In genomic region chr7:112050205-112050881, GRCh38 we compare ENCODE assay signal across 25 cellular contexts.
DNase-seq lines count a peak whose midpoint lies in the region; ATAC-seq, FAIRE-seq and TF ChIP-seq lines count a peak whose summit lies in the region.
"Had no signal": no experiment of that assay in that cellular context is flagged by ENCODE, and none has a peak within 500 bp of the region (broad histone marks: within the 10 kb centered on the region; RNA-seq: fewer than 3 reads in every experiment).

No MANE protein-coding gene starts in this region.

- TF ChIP-seq EP300 in A549 (IDR thresholded peaks at IDR 0.05): no peak

- H3K27me3 Mint-ChIP-seq in progenitor cell of endocrine pancreas: no peaks in the 10 kb centered on the region

- H3K36me3 Mint-ChIP-seq in progenitor cell of endocrine pancreas (ENCODE audit: insufficient read depth): peaks cover 9% of the 10 kb centered on the region

- TF ChIP-seq CTCF in A549 (IDR thresholded peaks at IDR 0.05) (no peak), progenitor cell of endocrine pancreas (IDR thresholded peaks at IDR 0.05; ENCODE audit: unreplicated experiment) (no peak)

- ATAC-seq in A549 (no peak), left lobe of liver (peak; percentile 69), HG03097 (IDR thresholded peaks at IDR 0.05; ENCODE audit: low FRiP score, unreplicated experiment) (no peak)

- H3K4me1 ChIP-seq in A549: peaks cover 52% of the 10 kb centered on the region
- H3K4me1 ChIP-seq: BE2C, SJCRH30 had no signal

- peak overlapping the region in 1 of 2 experiments; percentile 16; a peak in 1 of 6 replicates for H3K27ac ChIP-seq in A549
- H3K27ac ChIP-seq: GM23248, HL-60, RWPE1, SJCRH30 had no signal

- DNase-seq in A549 (ENCODE audit: low read depth in 1 of 2, low spot score in 1 of 2) (no peak), NCI-H69 (lab: John Stamatoyannopoulos, UW) (peak; percentile 45), left lobe of liver (ENCODE audit: low spot score) (no peak), progenitor cell of endocrine pancreas (ENCODE audit: low spot score, unreplicated experiment) (no peak), posterior cingulate gyrus (no peak), head of caudate nucleus (no peak)
- DNase-seq: BE2C; DMS79 treated with DMSO at 0.1 percent for 48 hours; GM23248; H9; KBM-7; MM.1S; NCI-H1048; NCI-H1417 treated with DMSO at 0.1 percent for 48 hours; NCI-H187 treated with DMSO at 0.1 percent for 48 hours; NCI-H2107; NCI-H226; NCI-H510A treated with DMSO at 0.1 percent for 48 hours; NCI-H774; NK-92 treated with Interleukin-12 subunit alpha and Interleukin-12 subunit beta, amount 100 ng/mL, for 24 hours; SJCRH30 had no signal

- intact Hi-C loops in posterior cingulate gyrus (cut with DNase I) (no loop called here), head of caudate nucleus (cut with DNase I) (no loop called here)

- peak overlapping the region; percentile 6 for H3K27ac Mint-ChIP-seq in progenitor cell of endocrine pancreas
- H3K27ac Mint-ChIP-seq: H9 had no signal

- H3K4me1 Mint-ChIP-seq in progenitor cell of endocrine pancreas (ENCODE audit: low read depth): peaks cover 26% of the 10 kb centered on the region
- H3K4me1 Mint-ChIP-seq: H9 had no signal

- TF ChIP-seq RAD21 in A549 (conservative IDR thresholded peaks at IDR 0.05 in 1 of 2, IDR thresholded peaks at IDR 0.05 in 1 of 2): no peak

- FAIRE-seq in A549 (lab: Jason Lieb, UNC): no peak
- FAIRE-seq: A204.1 had no signal

- H3K9me3 ChIP-seq in A549: peaks cover 13% of the 10 kb centered on the region
- H3K9me3 ChIP-seq: BE2C, SJCRH30 had no signal

- peak overlapping the region; percentile 16 for H3K4me2 ChIP-seq in A549

- H3K4me3 ChIP-seq in A549: no peak overlapping the region
- H3K4me3 ChIP-seq: GM23248, SJCRH30 had no signal

- peaks cover 9% of the 10 kb centered on the region for H3K9me3 Mint-ChIP-seq in progenitor cell of endocrine pancreas (ENCODE audit: low read depth)

- WGBS in A549 (ENCODE audit: missing lambda C conversion rate): 37% methylated on average over 4 of the region's 4 CpGs

- POLR2A ChIA-PET in A549 (lab: Yijun Ruan, JAX): no interaction called here

- no peak overlapping the region for H3K4me3 Mint-ChIP-seq in progenitor cell of endocrine pancreas (ENCODE audit: low read depth)
- H3K4me3 Mint-ChIP-seq: H9 had no signal

- CTCF ChIA-PET in A549 (lab: Yijun Ruan, JAX): no interaction called here

- TF ChIP-seq POLR2A in A549 (IDR thresholded peaks at IDR 0.05; ENCODE audit: low read length): no peak

TF ChIP-seq in A549, 52 proteins besides CTCF, POLR2A, EP300 and RAD21:
- TF ChIP-seq, protein P1, sequence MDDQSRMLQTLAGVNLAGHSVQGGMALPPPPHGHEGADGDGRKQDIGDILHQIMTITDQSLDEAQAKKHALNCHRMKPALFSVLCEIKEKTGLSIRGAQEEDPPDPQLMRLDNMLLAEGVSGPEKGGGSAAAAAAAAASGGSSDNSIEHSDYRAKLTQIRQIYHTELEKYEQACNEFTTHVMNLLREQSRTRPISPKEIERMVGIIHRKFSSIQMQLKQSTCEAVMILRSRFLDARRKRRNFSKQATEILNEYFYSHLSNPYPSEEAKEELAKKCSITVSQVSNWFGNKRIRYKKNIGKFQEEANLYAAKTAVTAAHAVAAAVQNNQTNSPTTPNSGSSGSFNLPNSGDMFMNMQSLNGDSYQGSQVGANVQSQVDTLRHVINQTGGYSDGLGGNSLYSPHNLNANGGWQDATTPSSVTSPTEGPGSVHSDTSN (IDR thresholded peaks at IDR 0.05): no peak
- TF ChIP-seq EHF (CRISPR knock-in tag; IDR thresholded peaks at IDR 0.05) (no peak), ESRRA (IDR thresholded peaks at IDR 0.05; ENCODE audit: borderline replicate concordance, low read length) (no peak), HES2 (IDR thresholded peaks at IDR 0.05) (no peak), HOXA7 (CRISPR knock-in tag; IDR thresholded peaks at IDR 0.05) (no peak), ZFP36 (IDR thresholded peaks at IDR 0.05; ENCODE audit: borderline replicate concordance, partially characterized antibody) (no peak), RARB (CRISPR knock-in tag; IDR thresholded peaks at IDR 0.05) (no peak), NFE2L2 (conservative IDR thresholded peaks at IDR 0.05; ENCODE audit: low read length) (no peak)
